ENCODE assay signal across 34 cellular contexts in genomic region chr2:29059612-29060011, GRCh38. TPM values are rescaled to one million over a fixed set of nuclear protein-coding genes. Genes with fewer than 3 reads are reported as not detected.
DNase-seq lines count a peak whose midpoint lies in the region; ATAC-seq, FAIRE-seq and TF ChIP-seq lines count a peak whose summit lies in the region.
"Had no signal": no experiment of that assay in that cellular context is flagged by ENCODE, and none has a peak within 500 bp of the region (broad histone marks: within the 10 kb centered on the region; RNA-seq: fewer than 3 reads in every experiment).

No MANE protein-coding gene starts in this region.

- H3K9me3 ChIP-seq in Loucy (ENCODE audit: insufficient read depth, low read depth, low read length) = no peaks in the 10 kb centered on the region
- H3K9me3 ChIP-seq in GM12878 (replicated peaks; ENCODE audit: control insufficient read depth, insufficient read depth, low read length) = no peaks in the 10 kb centered on the region

- RAD21 ChIA-PET in GM12878 (lab: Charles Lee; ENCODE audit: unreplicated experiment) = no interaction called here

- H3K9me2 ChIP-seq in Loucy (replicated peaks; ENCODE audit: low read depth, low read length) = no peaks in the 10 kb centered on the region

- no peaks in the 10 kb centered on the region for H3K9me3 Mint-ChIP-seq in activated CD4-positive, alpha-beta T cell treated with anti-CD3 and anti-CD28 coated beads, Interleukin-2, amount 10 ng/mL, durations not matched to agents 24 days and 14 days
- H3K9me3 Mint-ChIP-seq in nephron = no peaks in the 10 kb centered on the region
- no peaks in the 10 kb centered on the region for H3K9me3 Mint-ChIP-seq in natural killer cell treated with Interleukin-12 subunit alpha and Interleukin-12 subunit beta and Interleukin-15 and Interleukin-18, amount 100 ng/mL, for 72 hours
- H3K9me3 Mint-ChIP-seq: central memory CD8-positive, alpha-beta T cell; HFFc6 had no signal

- H3K27me3 ChIP-seq in Loucy (ENCODE audit: insufficient read depth, low read length, poor library complexity, severe bottlenecking) = no peaks in the 10 kb centered on the region
- H3K27me3 ChIP-seq in GM12878 (replicated peaks in 1 of 2; ENCODE audit: control insufficient read depth in 2 of 2, insufficient read depth in 2 of 2, low read length in 1 of 2) = no peaks in the 10 kb centered on the region
- H3K27me3 ChIP-seq: dorsolateral prefrontal cortex had no signal

- TF ChIP-seq RAD21 in GM12878 (IDR thresholded peaks at IDR 0.05; ENCODE audit: insufficient read depth, low read depth, low read length) = no peak

- H3K36me3 ChIP-seq in Loucy (ENCODE audit: insufficient read depth, low read length) (no peaks in the 10 kb centered on the region), GM12878 (ENCODE audit: control insufficient read depth in 2 of 2, insufficient read depth in 2 of 2, low read length in 1 of 2) (no peaks in the 10 kb centered on the region)

- H3K4me3 ChIP-seq in Loucy (ENCODE audit: low read length, poor library complexity, severe bottlenecking) = no peak overlapping the region
- no peak overlapping the region for H3K4me3 ChIP-seq in GM12878
- H3K4me3 ChIP-seq: dorsolateral prefrontal cortex, GM23248 had no signal

- H3K27ac ChIP-seq in GM12878 (ENCODE audit: control insufficient read depth, insufficient read depth) = no peak overlapping the region
- H3K27ac ChIP-seq: epithelial cell of prostate, GM23248 had no signal

- 0 out of 2 replicates have a peak overlapping the region, but pooled peaks have one; percentile 18 for H2AFZ ChIP-seq in Loucy (ENCODE audit: low read length)
- H2AFZ ChIP-seq in GM12878 (ENCODE audit: control insufficient read depth, low read depth, low read length) = no peak overlapping the region
- H2AFZ ChIP-seq: GM23248 had no signal

- no peak for FAIRE-seq in GM12878 (lab: Jason Lieb, UNC)
- FAIRE-seq: small intestine had no signal

- peak overlapping the region; percentile 58 for H3K27ac Mint-ChIP-seq in activated CD4-positive, alpha-beta T cell treated with anti-CD3 and anti-CD28 coated beads, Interleukin-2, amount 10 ng/mL, durations not matched to agents 24 days and 14 days
- H3K27ac Mint-ChIP-seq in nephron = peak overlapping the region; percentile 11 to 71 (median 61)
- peak overlapping the region in 1 of 2 donors; percentile 47 for H3K27ac Mint-ChIP-seq in natural killer cell treated with Interleukin-12 subunit alpha and Interleukin-12 subunit beta and Interleukin-15 and Interleukin-18, amount 100 ng/mL, for 72 hours
- H3K27ac Mint-ChIP-seq: activated CD8-positive, alpha-beta memory T cell treated with anti-CD3 and anti-CD28 coated beads, Interleukin-2, amount 10 ng/mL, durations not matched to agents 7 days and 5 days; HFFc6 had no signal

- H3K4me1 ChIP-seq in Loucy (ENCODE audit: insufficient read depth, low read length, poor library complexity, severe bottlenecking) (no peaks in the 10 kb centered on the region), GM12878 (ENCODE audit: control insufficient read depth, insufficient read depth, low read length) (no peaks in the 10 kb centered on the region)

- POLR2A ChIA-PET in GM12878 (lab: Charles Lee) = no interaction called here

- in situ Hi-C loops in GM12878 (cut with MboI) = no loop called here

- SMC1A ChIA-PET in GM12878 (lab: Charles Lee; ENCODE audit: uncharacterized antibody, unreplicated experiment) = no interaction called here

- no peaks in the 10 kb centered on the region for H3K27me3 Mint-ChIP-seq in activated CD4-positive, alpha-beta T cell treated with anti-CD3 and anti-CD28 coated beads, Interleukin-2, amount 10 ng/mL, durations not matched to agents 24 days and 14 days
- no peaks in the 10 kb centered on the region for H3K27me3 Mint-ChIP-seq in nephron (ENCODE audit: low read depth)
- no peaks in the 10 kb centered on the region for H3K27me3 Mint-ChIP-seq in natural killer cell treated with Interleukin-12 subunit alpha and Interleukin-12 subunit beta and Interleukin-15 and Interleukin-18, amount 100 ng/mL, for 72 hours
- H3K27me3 Mint-ChIP-seq: activated CD8-positive, alpha-beta memory T cell treated with anti-CD3 and anti-CD28 coated beads, Interleukin-2, amount 10 ng/mL, durations not matched to agents 7 days and 5 days; central memory CD8-positive, alpha-beta T cell had no signal

- H3K4me2 ChIP-seq in Loucy (ENCODE audit: low read depth, low read length, poor library complexity, severe bottlenecking) (no peak overlapping the region), GM12878 (ENCODE audit: control insufficient read depth, insufficient read depth) (no peak overlapping the region)

- no peak overlapping the region for H3K4me3 Mint-ChIP-seq in activated CD4-positive, alpha-beta T cell treated with anti-CD3 and anti-CD28 coated beads, Interleukin-2, amount 10 ng/mL, durations not matched to agents 24 days and 14 days
- no peak overlapping the region for H3K4me3 Mint-ChIP-seq in nephron
- no peak overlapping the region for H3K4me3 Mint-ChIP-seq in natural killer cell treated with Interleukin-12 subunit alpha and Interleukin-12 subunit beta and Interleukin-15 and Interleukin-18, amount 100 ng/mL, for 72 hours
- H3K4me3 Mint-ChIP-seq: activated CD8-positive, alpha-beta memory T cell treated with anti-CD3 and anti-CD28 coated beads, Interleukin-2, amount 10 ng/mL, durations not matched to agents 7 days and 5 days; central memory CD8-positive, alpha-beta T cell; HFFc6 had no signal

- H4K20me1 ChIP-seq in Loucy (ENCODE audit: insufficient read depth, low read length, poor library complexity, severe bottlenecking) (no peaks in the 10 kb centered on the region), GM12878 (ENCODE audit: control insufficient read depth, insufficient read depth) (no peaks in the 10 kb centered on the region)

- WGBS in GM12878 (ENCODE audit: insufficient coverage, insufficient replicate concordance, low lambda C conversion rate, missing lambda C conversion rate) = 0% methylated on average over 1 of the region's 1 CpG

- TF ChIP-seq CTCF in Loucy (conservative IDR thresholded peaks at IDR 0.05; ENCODE audit: low read length) (no peak), GM12878 (IDR thresholded peaks at IDR 0.05 in 2 of 3, conservative IDR thresholded peaks at IDR 0.05 in 1 of 3; ENCODE audit: control insufficient read depth in 2 of 3, extremely low read depth in 1 of 3, insufficient read depth in 1 of 3, low read depth in 3 of 3, low read length in 3 of 3) (no peak), nephron (IDR thresholded peaks at IDR 0.05; ENCODE audit: unreplicated experiment in 3 of 3) (no peak)

- H3K36me3 Mint-ChIP-seq in activated CD4-positive, alpha-beta T cell treated with anti-CD3 and anti-CD28 coated beads, Interleukin-2, amount 10 ng/mL, durations not matched to agents 24 days and 14 days (ENCODE audit: low read depth) = no peaks in the 10 kb centered on the region
- H3K36me3 Mint-ChIP-seq in nephron (ENCODE audit: low read depth) = no peaks in the 10 kb centered on the region
- H3K36me3 Mint-ChIP-seq in natural killer cell treated with Interleukin-12 subunit alpha and Interleukin-12 subunit beta and Interleukin-15 and Interleukin-18, amount 100 ng/mL, for 72 hours = no peaks in the 10 kb centered on the region
- H3K36me3 Mint-ChIP-seq: activated CD8-positive, alpha-beta memory T cell treated with anti-CD3 and anti-CD28 coated beads, Interleukin-2, amount 10 ng/mL, durations not matched to agents 7 days and 5 days had no signal

- intact Hi-C loops in activated CD4-positive, alpha-beta T cell treated with anti-CD3 and anti-CD28 coated beads, Interleukin-2, amount 10 ng/mL, durations not matched to agents 24 days and 14 days (cut with micrococcal nuclease) = loop anchor here (1.0 kb wide), 1 partner anchor 41 kb away; no protein-coding TSS in a partner anchor
- intact Hi-C loops in GM12878 (cut with micrococcal nuclease; ENCODE audit: unreplicated experiment) = no loop called here

- no TSS peak for BruUV-seq in GM12878 (replicated peaks; lab: Mats Ljungman, UMichigan)

- no peak for ATAC-seq in GM12878
- no peak for ATAC-seq in natural killer cell treated with Interleukin-12 subunit alpha and Interleukin-12 subunit beta and Interleukin-15 and Interleukin-18, amount 100 ng/mL, for 72 hours
- no peak for ATAC-seq in SK-N-SH treated with all-trans-retinoic acid at 6 μM for 48 hours
- ATAC-seq: activated CD8-positive, alpha-beta memory T cell treated with anti-CD3 and anti-CD28 coated beads, Interleukin-2, amount 10 ng/mL, durations not matched to agents 7 days and 5 days had no signal

- TF ChIP-seq POLR2A in GM12878 (IDR thresholded peaks at IDR 0.05; ENCODE audit: low read depth, low read length) = no peak

- H3K9ac ChIP-seq in Loucy (ENCODE audit: low read depth, low read length, poor library complexity, severe bottlenecking) (no peak overlapping the region), GM12878 (ENCODE audit: control insufficient read depth, insufficient read depth, low read length) (no peak overlapping the region)
- H3K9ac ChIP-seq: GM23248 had no signal

- CTCF ChIA-PET in GM12878 (lab: Yijun Ruan, JAX) = no interaction called here

- TF ChIP-seq EP300 in GM12878 (IDR thresholded peaks at IDR 0.05; ENCODE audit: borderline replicate concordance in 1 of 2, control insufficient read depth in 1 of 2, low read depth in 2 of 2, low read length in 2 of 2) = no peak

- H3K4me1 Mint-ChIP-seq in activated CD4-positive, alpha-beta T cell treated with anti-CD3 and anti-CD28 coated beads, Interleukin-2, amount 10 ng/mL, durations not matched to agents 24 days and 14 days = peaks cover 6% of the 10 kb centered on the region
- H3K4me1 Mint-ChIP-seq in nephron = peaks cover 70% of the 10 kb centered on the region
- no peaks in the 10 kb centered on the region for H3K4me1 Mint-ChIP-seq in natural killer cell treated with Interleukin-12 subunit alpha and Interleukin-12 subunit beta and Interleukin-15 and Interleukin-18, amount 100 ng/mL, for 72 hours (ENCODE audit: low read depth in 2 of 2)
- H3K4me1 Mint-ChIP-seq: central memory CD8-positive, alpha-beta T cell had no signal

- DNase-seq in activated CD4-positive, alpha-beta T cell treated with anti-CD3 and anti-CD28 coated beads, Interleukin-2, amount 10 ng/mL, durations not matched to agents 24 days and 14 days = no peak
- DNase-seq in activated CD4-positive, alpha-beta T cell treated with anti-CD3 and anti-CD28 coated beads for 1 hour = no peak
- DNase-seq in GM12878 (ENCODE audit: low read depth, low spot score) (no peak), HuH-7.5 (ENCODE audit: low spot score) (no peak)
- no peak for DNase-seq in natural killer cell treated with Interleukin-12 subunit alpha and Interleukin-12 subunit beta and Interleukin-15 and Interleukin-18, amount 100 ng/mL, for 72 hours (ENCODE audit: low spot score)
- DNase-seq: activated CD4-positive, CD25-positive, alpha-beta regulatory T cell treated with anti-CD3 and anti-CD28 coated beads, Interleukin-2, amount 50 U/mL, for 72 hours; activated CD8-positive, alpha-beta memory T cell treated with anti-CD3 and anti-CD28 coated beads, Interleukin-2, amount 10 ng/mL, durations not matched to agents 7 days and 5 days; activated effector memory CD4-positive, alpha-beta T cell treated with anti-CD3 and anti-CD28 coated beads, Interleukin-2, amount 50 U/mL, for 16 hours; AML-193; anterior cingulate cortex; DMS153; GM23248; HFFc6; KG1; mesenchymal stem cell; NCI-H1436 treated with DMSO at 0.1 percent for 48 hours; NCI-H524; NK-92 treated with Interleukin-12 subunit alpha and Interleukin-12 subunit beta, amount 100 ng/mL, for 24 hours; SIG-M5; small intestine; stimulated activated CD4-positive, alpha-beta T cell treated with anti-CD3 and anti-CD28 coated beads, Interleukin-1b, Interleukin-23, amount 100 ng/mL, for 48 hours; substantia nigra had no signal

- no peaks in the 10 kb centered on the region for H3F3A ChIP-seq in Loucy (ENCODE audit: low read depth)

- H3K79me2 ChIP-seq in Loucy (ENCODE audit: insufficient read depth, low read length) = no peaks in the 10 kb centered on the region
- no peaks in the 10 kb centered on the region for H3K79me2 ChIP-seq in GM12878 (ENCODE audit: control insufficient read depth, insufficient read depth, low read length)

RNA-seq across cellular contexts. Expression of gene PCARE, which starts 14.7 kb away (rescaled TPM):
- not detected in 2 replicates for total RNA-seq in activated CD4-positive, alpha-beta T cell treated with anti-CD3 and anti-CD28 coated beads, Interleukin-2, amount 10 ng/mL, durations not matched to agents 24 days and 14 days
- total RNA-seq in GM12878 (2013; cell fraction: nucleolus; rRNA removed) = not detected in 2 replicates
- total RNA-seq in GM12878 (2014; rRNA removed) (0.05 and 0.06 TPM in 2 replicates), GM12878 (2014; rRNA removed; fragmentation: Illumina TruSeq; extraction: Trizol) (under 0.01 and 0.04 TPM in 2 replicates), GM12878 (2021) (0.03 and 0.08 TPM in 2 replicates)
- not detected for polyA plus RNA-seq in GM12878 (2011; ENCODE audit: low read depth)
- polyA plus RNA-seq in GM12878 (2011; rRNA removed) (not detected in 2 replicates), GM12878 (2014; fragmentation: Illumina TruSeq; extraction: Trizol) (0.02 and 0.06 TPM in 2 replicates), GM12878 (2014; fragmentation: Nextera tagmentation; extraction: Ambion mirVana) (not detected), GM12878 (2014; rRNA removed) (0.08 and 0.09 TPM in 2 replicates), GM12878 (2016; fragmentation: Nextera tagmentation; extraction: Ambion mirVana) (not detected)
- polyA plus RNA-seq in GM12878 (2011; cell fraction: cytosol; rRNA removed) = under 0.01 TPM in 1 of 2 replicates, not detected in the other
- polyA plus RNA-seq in GM12878 (2011; cell fraction: nucleus; rRNA removed) = 0.03 TPM in 1 of 2 replicates, not detected in the other
- polyA plus RNA-seq in GM12878 (2012) = 0.01 TPM in 1 of 2 replicates, not detected in the other
- polyA minus RNA-seq in GM12878 (2011; rRNA and poly(A)+ RNA removed) = under 0.01 TPM in 2 replicates
- not detected in 2 replicates for polyA minus RNA-seq in GM12878 (2011; cell fraction: cytosol; rRNA and poly(A)+ RNA removed)
- polyA minus RNA-seq in GM12878 (2011; cell fraction: nucleus; rRNA and poly(A)+ RNA removed) = not detected in 2 replicates
- not detected for total RNA-seq in natural killer cell treated with Interleukin-12 subunit alpha and Interleukin-12 subunit beta and Interleukin-15 and Interleukin-18, amount 100 ng/mL, for 72 hours
- total RNA-seq: A172; activated CD8-positive, alpha-beta memory T cell treated with anti-CD3 and anti-CD28 coated beads, Interleukin-2, amount 10 ng/mL, durations not matched to agents 7 days and 5 days; G401; GM23248; HFFc6; HT-29; osteoblast; renal cortical epithelial cell; ureter had no signal
- polyA plus RNA-seq: GM23248, small intestine had no signal

RNA-seq across cellular contexts. Expression of gene CLIP4, which starts 55.6 kb away (rescaled TPM):
- 23.6 and 24.1 TPM in 2 replicates for total RNA-seq in activated CD4-positive, alpha-beta T cell treated with anti-CD3 and anti-CD28 coated beads, Interleukin-2, amount 10 ng/mL, durations not matched to agents 24 days and 14 days
- total RNA-seq in GM12878 (2013; cell fraction: nucleolus; rRNA removed) = 237 and 241 TPM in 2 replicates
- total RNA-seq in GM12878 (2014; rRNA removed) (16.0 and 18.1 TPM in 2 replicates), GM12878 (2014; rRNA removed; fragmentation: Illumina TruSeq; extraction: Trizol) (21.8 and 22.5 TPM in 2 replicates), GM12878 (2021) (19.0 and 20.2 TPM in 2 replicates)
- 13.1 TPM for polyA plus RNA-seq in GM12878 (2011; ENCODE audit: low read depth)
- polyA plus RNA-seq in GM12878 (2011; rRNA removed) (34.9 and 46.5 TPM in 2 replicates), GM12878 (2014; fragmentation: Illumina TruSeq; extraction: Trizol) (16.2 and 17.6 TPM in 2 replicates), GM12878 (2014; fragmentation: Nextera tagmentation; extraction: Ambion mirVana) (1 to 10 TPM; 5.5 to 6.9 TPM), GM12878 (2014; rRNA removed) (15.7 and 22.3 TPM in 2 replicates), GM12878 (2016; fragmentation: Nextera tagmentation; extraction: Ambion mirVana) (10 to 100 TPM; 11.9 to 12.5 TPM)
- 13.7 and 14.5 TPM in 2 replicates for polyA plus RNA-seq in GM12878 (2011; cell fraction: cytosol; rRNA removed)
- polyA plus RNA-seq in GM12878 (2011; cell fraction: nucleus; rRNA removed) = 48.8 and 52.2 TPM in 2 replicates
- 17.4 and 18.7 TPM in 2 replicates for polyA plus RNA-seq in GM12878 (2012)
- 29.7 and 38.4 TPM in 2 replicates for polyA minus RNA-seq in GM12878 (2011; rRNA and poly(A)+ RNA removed)
- polyA minus RNA-seq in GM12878 (2011; cell fraction: cytosol; rRNA and poly(A)+ RNA removed) = 9.7 and 11.5 TPM in 2 replicates
- polyA minus RNA-seq in GM12878 (2011; cell fraction: nucleus; rRNA and poly(A)+ RNA removed) = 35.3 and 47.7 TPM in 2 replicates
- total RNA-seq in natural killer cell treated with Interleukin-12 subunit alpha and Interleukin-12 subunit beta and Interleukin-15 and Interleukin-18, amount 100 ng/mL, for 72 hours = 10 to 100 TPM; 24.4 to 40.6 TPM
